In the genomic region with DNA sequence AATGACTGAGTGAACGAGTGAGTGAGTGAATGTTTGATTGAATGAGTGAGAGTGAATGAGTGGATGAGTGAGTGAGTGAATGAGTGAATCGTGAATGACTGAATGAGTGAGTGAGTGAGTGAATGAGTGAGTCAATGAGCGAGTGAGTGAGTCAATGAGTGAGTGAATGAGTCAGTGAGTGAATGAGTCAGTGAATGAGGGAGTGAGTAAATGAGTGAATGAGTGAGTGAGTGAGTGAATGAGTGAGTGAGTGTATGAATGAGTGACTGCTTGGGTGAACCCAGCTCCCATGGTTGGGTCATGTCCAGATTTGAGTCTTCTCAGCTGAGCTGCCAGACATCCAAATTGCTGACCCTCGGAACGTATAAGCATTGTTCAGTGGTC, we compare ENCODE assay signal across 8 cellular contexts.
A peak's percentile ranks its signal among the peaks of the same experiment; 100 is the strongest.
DNase-seq lines count a peak whose midpoint lies in the region; ATAC-seq, FAIRE-seq and TF ChIP-seq lines count a peak whose summit lies in the region.
"Not testable (repeated sequence)": the region's sequence is repeated elsewhere in the genome, so short reads cannot be mapped to it uniquely, and the experiment has no call there.

No MANE protein-coding gene starts in this region.

- H3K36me3 ChIP-seq in GM23248 (ENCODE audit: low read depth); endothelial cell of umbilical vein (ENCODE audit: control insufficient read depth in 2 of 2, extremely low read depth in 1 of 2, insufficient read depth in 2 of 2, low read length in 2 of 2); HepG2 (replicated peaks in 1 of 2; ENCODE audit: control insufficient read depth in 1 of 2, insufficient read depth in 2 of 2, low read length in 2 of 2): not testable (repeated sequence)

- H3K27ac Mint-ChIP-seq in activated CD4-positive, alpha-beta T cell treated with anti-CD3 and anti-CD28 coated beads for 36 hours, result not testable (repeated sequence)

- in situ Hi-C loops in GM23248 (cut with MboI); HepG2 (cut with HindIII; ENCODE audit: extremely low pct_ligation_motif_present, low pct_unique_long_range_greater_than_20kb): not testable (repeated sequence)

- WGBS in A549 (ENCODE audit: missing lambda C conversion rate), result 75% methylated on average over 5 of the region's 5 CpGs
- WGBS in GM23248 (ENCODE audit: low coverage in 1 of 2, low lambda C conversion rate in 2 of 2, missing lambda C conversion rate in 2 of 2), 2 experiments, result 80 to 82% methylated on average over 5 of the region's 5 CpGs
- 64% methylated on average over 5 of the region's 5 CpGs for WGBS in HepG2 (ENCODE audit: low lambda C conversion rate)

- peak overlapping the region in 1 of 2 experiments; percentile 5; a peak in 1 of 6 replicates for H3K27ac ChIP-seq in A549
- H3K27ac ChIP-seq in GM23248; endothelial cell of umbilical vein (ENCODE audit: insufficient read depth, low read depth, low read length); HepG2 (ENCODE audit: extremely low read length, insufficient read depth, low read length): not testable (repeated sequence)

- BruUV-seq in endothelial cell of umbilical vein (replicated peaks; lab: Mats Ljungman, UMichigan); HepG2 (replicated peaks; lab: Mats Ljungman, UMichigan): not testable (repeated sequence)

- H3K36me3 Mint-ChIP-seq in activated CD4-positive, alpha-beta T cell treated with anti-CD3 and anti-CD28 coated beads for 36 hours (ENCODE audit: low read depth), result not testable (repeated sequence)

- not testable (repeated sequence) for TF ChIP-seq CTCF in A549 (IDR thresholded peaks at IDR 0.05); endothelial cell of umbilical vein (IDR thresholded peaks at IDR 0.05; ENCODE audit: extremely low read depth in 1 of 2, insufficient read depth in 1 of 2, low read depth in 1 of 2, low read length in 2 of 2); HepG2 (CRISPR knock-in tag; IDR thresholded peaks at IDR 0.05)

- H3K4me3 Mint-ChIP-seq in activated CD4-positive, alpha-beta T cell treated with anti-CD3 and anti-CD28 coated beads for 36 hours, result not testable (repeated sequence)

- H3K4me3 ChIP-seq in A549; GM23248; endothelial cell of umbilical vein (replicated peaks in 1 of 3; ENCODE audit: insufficient read depth in 1 of 3, low read depth in 1 of 3, low read length in 3 of 3); HepG2 (replicated peaks in 1 of 3; ENCODE audit: insufficient read depth in 1 of 3, low read depth in 2 of 3, low read length in 3 of 3): not testable (repeated sequence)

- not testable (repeated sequence) for H2AFZ ChIP-seq in GM23248; endothelial cell of umbilical vein (ENCODE audit: low read depth, low read length); HepG2 (ENCODE audit: low read length)

- TF ChIP-seq EP300 in A549 (IDR thresholded peaks at IDR 0.05); HepG2 (IDR thresholded peaks at IDR 0.05; ENCODE audit: low read depth in 2 of 2, low read length in 2 of 2); HepG2 (CRISPR knock-in tag; IDR thresholded peaks at IDR 0.05; ENCODE audit: borderline replicate concordance): not testable (repeated sequence)

- H3K9me2 ChIP-seq in GM23248 (ENCODE audit: insufficient read depth), result not testable (repeated sequence)

- not testable (repeated sequence) for H3K9me3 Mint-ChIP-seq in activated CD4-positive, alpha-beta T cell treated with anti-CD3 and anti-CD28 coated beads for 36 hours (ENCODE audit: low read depth)

- dilution Hi-C loops in endothelial cell of umbilical vein (cut with MboI; ENCODE audit: extremely low pct_ligation_motif_present, low sequenced_read_pairs), result not testable (repeated sequence)

- not testable (repeated sequence) for H3K27me3 ChIP-seq in GM23248 (replicated peaks; ENCODE audit: insufficient read depth); endothelial cell of umbilical vein (ENCODE audit: control insufficient read depth in 2 of 2, insufficient read depth in 2 of 2, low read length in 2 of 2); HepG2 (ENCODE audit: control insufficient read depth in 1 of 2, insufficient read depth in 2 of 2, low read length in 2 of 2)

- POLR2A ChIA-PET in A549 (lab: Yijun Ruan, JAX); activated CD4-positive, alpha-beta T cell treated with anti-CD3 and anti-CD28 coated beads for 36 hours (lab: Charles Lee); endothelial cell of umbilical vein (lab: Charles Lee); HepG2 (lab: Yijun Ruan, JAX): not testable (repeated sequence)

- H3K4me1 ChIP-seq in A549, result peaks cover 38% of the 10 kb centered on the region
- H3K4me1 ChIP-seq in GM23248 (ENCODE audit: insufficient read depth), result peaks cover 21% of the 10 kb centered on the region
- peaks cover 11% of the 10 kb centered on the region for H3K4me1 ChIP-seq in endothelial cell of umbilical vein (ENCODE audit: control insufficient read depth, extremely low read depth, insufficient read depth, low read length)
- H3K4me1 ChIP-seq in HepG2 (ENCODE audit: insufficient read depth, low read length), result peaks cover 26% of the 10 kb centered on the region

- H3K9me3 ChIP-seq in A549; GM23248 (ENCODE audit: low read depth); endothelial cell of umbilical vein (replicated peaks; ENCODE audit: control insufficient read depth, insufficient read depth, low read length); HepG2 (ENCODE audit: low read length): not testable (repeated sequence)

- H3K9ac ChIP-seq in GM23248; endothelial cell of umbilical vein (replicated peaks; ENCODE audit: extremely low read depth, insufficient read depth, low read length); HepG2 (ENCODE audit: insufficient read depth, low read depth, low read length): not testable (repeated sequence)

- H3K27me3 Mint-ChIP-seq in activated CD4-positive, alpha-beta T cell treated with anti-CD3 and anti-CD28 coated beads for 36 hours, result not testable (repeated sequence)

- H3K4me1 Mint-ChIP-seq in activated CD4-positive, alpha-beta T cell treated with anti-CD3 and anti-CD28 coated beads for 36 hours, result not testable (repeated sequence)

- TF ChIP-seq POLR2A in A549 (IDR thresholded peaks at IDR 0.05; ENCODE audit: low read length); endothelial cell of umbilical vein (IDR thresholded peaks at IDR 0.05; ENCODE audit: low read depth, low read length); HepG2 (IDR thresholded peaks at IDR 0.05; ENCODE audit: insufficient read depth in 1 of 2, low read depth in 2 of 2, low read length in 2 of 2): not testable (repeated sequence)

- peaks cover 33% of the 10 kb centered on the region for H3F3A ChIP-seq in GM23248 (ENCODE audit: insufficient read depth)

- not testable (repeated sequence) for ATAC-seq in A549, HepG2
- peak; percentile 78 for ATAC-seq in activated CD4-positive, alpha-beta T cell treated with anti-CD3 and anti-CD28 coated beads for 36 hours
- peak; percentile 53 for ATAC-seq in stimulated activated naive CD8-positive, alpha-beta T cell treated with anti-CD3 and anti-CD28 coated beads, Interleukin-15, Interleukin-2, amounts not matched to agents 100 U/mL and 50 U/mL, for 24 hours

- TF ChIP-seq RAD21 in A549 (conservative IDR thresholded peaks at IDR 0.05 in 1 of 2, IDR thresholded peaks at IDR 0.05 in 1 of 2); HepG2 (CRISPR knock-in tag; IDR thresholded peaks at IDR 0.05): not testable (repeated sequence)

- peak in 1 of 2 experiments; percentile 53 for DNase-seq in A549 (ENCODE audit: low read depth in 1 of 2, low spot score in 1 of 2)
- peak; percentile 52 for DNase-seq in GM23248
- DNase-seq in M059J (ENCODE audit: low read depth), result peak; percentile 31
- not testable (repeated sequence) for DNase-seq in activated CD4-positive, alpha-beta T cell treated with anti-CD3 and anti-CD28 coated beads for 36 hours; HepG2 (ENCODE audit: low spot score); stimulated activated naive CD8-positive, alpha-beta T cell treated with anti-CD3 and anti-CD28 coated beads, Interleukin-15, Interleukin-2, amounts not matched to agents 100 U/mL and 50 U/mL, for 24 hours
- DNase-seq in amniotic epithelial cell (ENCODE audit: low read depth), result peak; percentile 56
- peak; percentile 11 for DNase-seq in endothelial cell of umbilical vein (ENCODE audit: low read depth, low spot score)

- not testable (repeated sequence) for H3K9me1 ChIP-seq in endothelial cell of umbilical vein (replicated peaks; ENCODE audit: control insufficient read depth, extremely low read depth, insufficient read depth, low read length)

- H3K79me2 ChIP-seq in GM23248 (ENCODE audit: insufficient read depth); endothelial cell of umbilical vein (ENCODE audit: control insufficient read depth, insufficient read depth, low read length); HepG2 (ENCODE audit: insufficient read depth, low read length): not testable (repeated sequence)

- CTCF ChIA-PET in A549 (lab: Yijun Ruan, JAX); activated CD4-positive, alpha-beta T cell treated with anti-CD3 and anti-CD28 coated beads for 36 hours (lab: Charles Lee); endothelial cell of umbilical vein (lab: Charles Lee); HepG2 (lab: Yijun Ruan, JAX; ENCODE audit: low intra/inter-chr PET ratio, low total read pairs): not testable (repeated sequence)

- intact Hi-C loops in activated CD4-positive, alpha-beta T cell treated with anti-CD3 and anti-CD28 coated beads for 36 hours (cut with DNase I, micrococcal nuclease), result loop anchor here in 1 of 2 experiments (2.0 kb wide), 1 partner anchor 309 kb away; no protein-coding TSS in a partner anchor
- intact Hi-C loops in endothelial cell of umbilical vein (cut with micrococcal nuclease), result loop anchor here (10.0 kb wide), 1 partner anchor 53 kb away; no protein-coding TSS in a partner anchor
- intact Hi-C loops in HepG2 (cut with micrococcal nuclease; ENCODE audit: unreplicated experiment), result not testable (repeated sequence)

- H4K20me1 ChIP-seq in GM23248 (ENCODE audit: insufficient read depth); endothelial cell of umbilical vein (replicated peaks; ENCODE audit: control insufficient read depth, extremely low read depth, insufficient read depth, low read length); HepG2 (ENCODE audit: insufficient read depth, low read length): not testable (repeated sequence)

- not testable (repeated sequence) for FAIRE-seq in A549 (lab: Jason Lieb, UNC); endothelial cell of umbilical vein (lab: Jason Lieb, UNC); HepG2 (lab: Jason Lieb, UNC)

- H3K4me2 ChIP-seq in A549; GM23248 (ENCODE audit: unreplicated experiment); endothelial cell of umbilical vein (ENCODE audit: insufficient read depth, low read length); HepG2 (ENCODE audit: low read depth, low read length): not testable (repeated sequence)
